40 cellular contexts compared by ENCODE assay signal in genomic region chr16:26547681-26548080, GRCh38.
"Had no signal": no experiment of that assay in that cellular context is flagged by ENCODE, and none has a peak within 500 bp of the region (broad histone marks: within the 10 kb centered on the region; RNA-seq: fewer than 3 reads in every experiment).

No MANE protein-coding gene starts in this region.

- ATAC-seq: activated naive CD4-positive, alpha-beta T cell treated with anti-CD3 and anti-CD28 coated beads, Interleukin-2, amount 50 U/mL, for 72 hours; activated naive CD8-positive, alpha-beta T cell treated with anti-CD3 and anti-CD28 coated beads, Interleukin-2, amount 50 U/mL, for 24 hours; activated T-cell treated with anti-CD3 and anti-CD28 coated beads, Interleukin-2, amount 50 U/mL, for 4 hours; activated T-cell treated with anti-CD3 and anti-CD28 coated beads, Interleukin-2, amount 50 U/mL, for 72 hours; activated T-helper 17 cell treated with anti-CD3 and anti-CD28 coated beads, Interleukin-2, amount 50 U/mL, for 72 hours; body of pancreas had no signal

- H3K27ac Mint-ChIP-seq: activated naive CD4-positive, alpha-beta T cell treated with anti-CD3 and anti-CD28 coated beads for 36 hours; activated naive CD4-positive, alpha-beta T cell treated with anti-CD3 and anti-CD28 coated beads, Interleukin-2, amount 10 ng/mL, durations not matched to agents 7 days and 5 days; activated naive CD4-positive, alpha-beta T cell treated with anti-CD3 and anti-CD28 coated beads, Interleukin-2, amount 50 U/mL, for 24 hours; activated naive CD4-positive, alpha-beta T cell treated with anti-CD3 and anti-CD28 coated beads, Interleukin-2, amount 50 U/mL, for 72 hours; activated naive CD8-positive, alpha-beta T cell; activated naive CD8-positive, alpha-beta T cell treated with anti-CD3 and anti-CD28 coated beads for 36 hours; activated naive CD8-positive, alpha-beta T cell treated with anti-CD3 and anti-CD28 coated beads, Interleukin-2, amount 10 ng/mL, durations not matched to agents 7 days and 5 days; activated naive CD8-positive, alpha-beta T cell treated with anti-CD3 and anti-CD28 coated beads, Interleukin-2, amount 50 U/mL, for 24 hours; activated T-cell treated with anti-CD3 and anti-CD28 coated beads, Interleukin-2, amount 50 U/mL, for 24 hours; activated T-cell treated with anti-CD3 and anti-CD28 coated beads, Interleukin-2, amount 50 U/mL, for 72 hours; activated T-helper 1 cell treated with anti-CD3 and anti-CD28 coated beads, Interleukin-12 subunit alpha, Interleukin-12 subunit beta, Interleukin-2, Interleukin-4 antibody, amounts not matched to agents 30 ng/mL and 10 ng/mL and 1 ng/mL, durations not matched to agents 14 hours and 24 hours and 36 hours; activated T-helper 17 cell treated with anti-CD3 and anti-CD28 coated beads, Interleukin-2, amount 50 U/mL, for 72 hours; activated T-helper 2 cell treated with anti-CD3 and anti-CD28 coated beads, Interferon-gamma antibody, Interleukin-2, Interleukin-4, amounts not matched to agents 10 μg/mL and 5 μg/mL and 100 μg/mL, durations not matched to agents 14 hours and 24 hours and 36 hours; brain had no signal

- H3K4me3 ChIP-seq: adrenal gland, ascending aorta, body of pancreas, breast epithelium, cardiac muscle cell had no signal

- H3K36me3 Mint-ChIP-seq: activated naive CD4-positive, alpha-beta T cell treated with anti-CD3 and anti-CD28 coated beads, Interleukin-2, amount 10 ng/mL, durations not matched to agents 7 days and 5 days; activated naive CD4-positive, alpha-beta T cell treated with anti-CD3 and anti-CD28 coated beads, Interleukin-2, amount 50 U/mL, for 24 hours; activated naive CD4-positive, alpha-beta T cell treated with anti-CD3 and anti-CD28 coated beads, Interleukin-2, amount 50 U/mL, for 72 hours; activated naive CD8-positive, alpha-beta T cell; activated naive CD8-positive, alpha-beta T cell treated with anti-CD3 and anti-CD28 coated beads for 36 hours; activated naive CD8-positive, alpha-beta T cell treated with anti-CD3 and anti-CD28 coated beads, Interleukin-2, amount 10 ng/mL, durations not matched to agents 7 days and 5 days; brain had no signal

- H3K4me1 Mint-ChIP-seq: activated naive CD4-positive, alpha-beta T cell treated with anti-CD3 and anti-CD28 coated beads, Interleukin-2, amount 10 ng/mL, durations not matched to agents 7 days and 5 days; activated naive CD4-positive, alpha-beta T cell treated with anti-CD3 and anti-CD28 coated beads, Interleukin-2, amount 50 U/mL, for 24 hours; activated naive CD8-positive, alpha-beta T cell treated with anti-CD3 and anti-CD28 coated beads for 36 hours; activated naive CD8-positive, alpha-beta T cell treated with anti-CD3 and anti-CD28 coated beads, Interleukin-2, amount 10 ng/mL, durations not matched to agents 7 days and 5 days; activated naive CD8-positive, alpha-beta T cell treated with anti-CD3 and anti-CD28 coated beads, Interleukin-2, amount 50 U/mL, for 24 hours; activated T-helper 17 cell treated with anti-CD3 and anti-CD28 coated beads, Interleukin-2, amount 50 U/mL, for 72 hours; brain; central memory CD8-positive, alpha-beta T cell had no signal

- FAIRE-seq: astrocyte, bronchial epithelial cell had no signal

- H3K4me1 ChIP-seq: adrenal gland, ascending aorta, body of pancreas, breast epithelium had no signal

- H3K9me3 Mint-ChIP-seq: activated naive CD4-positive, alpha-beta T cell treated with anti-CD3 and anti-CD28 coated beads for 36 hours; activated naive CD4-positive, alpha-beta T cell treated with anti-CD3 and anti-CD28 coated beads, Interleukin-2, amount 10 ng/mL, durations not matched to agents 7 days and 5 days; activated naive CD4-positive, alpha-beta T cell treated with anti-CD3 and anti-CD28 coated beads, Interleukin-2, amount 50 U/mL, for 24 hours; activated naive CD8-positive, alpha-beta T cell treated with anti-CD3 and anti-CD28 coated beads for 36 hours; activated naive CD8-positive, alpha-beta T cell treated with anti-CD3 and anti-CD28 coated beads, Interleukin-2, amount 50 U/mL, for 24 hours; activated T-cell treated with anti-CD3 and anti-CD28 coated beads, Interleukin-2, amount 50 U/mL, for 24 hours; activated T-cell treated with anti-CD3 and anti-CD28 coated beads, Interleukin-2, amount 50 U/mL, for 4 hours; activated T-helper 1 cell treated with anti-CD3 and anti-CD28 coated beads, Interleukin-12 subunit alpha, Interleukin-12 subunit beta, Interleukin-2, Interleukin-4 antibody, amounts not matched to agents 30 ng/mL and 10 ng/mL and 1 ng/mL, durations not matched to agents 14 hours and 24 hours and 36 hours; activated T-helper 17 cell treated with anti-CD3 and anti-CD28 coated beads, Interleukin-2, amount 50 U/mL, for 72 hours; activated T-helper 2 cell treated with anti-CD3 and anti-CD28 coated beads, Interferon-gamma antibody, Interleukin-2, Interleukin-4, amounts not matched to agents 10 μg/mL and 5 μg/mL and 100 μg/mL, durations not matched to agents 14 hours and 24 hours and 36 hours; central memory CD8-positive, alpha-beta T cell had no signal

- H3K27ac ChIP-seq: adrenal gland, ascending aorta, body of pancreas, brain microvascular endothelial cell, breast epithelium, cardiac muscle cell had no signal

- H3K27me3 ChIP-seq: adrenal gland, ascending aorta, body of pancreas, brain microvascular endothelial cell, cardiac muscle cell had no signal

- DNase-seq: activated effector memory CD4-positive, alpha-beta T cell treated with anti-CD3 and anti-CD28 coated beads, Interleukin-2, amount 50 U/mL, for 16 hours; activated effector memory CD4-positive, alpha-beta T cell treated with Interleukin-2 at 50 U/mL for 16 hours; activated gamma-delta T cell; activated gamma-delta T cell treated with Interleukin-2 at 50 U/mL for 16 hours; activated naive CD4-positive, alpha-beta T cell; activated naive CD4-positive, alpha-beta T cell treated with anti-CD3 and anti-CD28 coated beads for 36 hours; activated naive CD4-positive, alpha-beta T cell treated with anti-CD3 and anti-CD28 coated beads, Interleukin-2, amount 10 ng/mL, durations not matched to agents 7 days and 5 days; activated naive CD4-positive, alpha-beta T cell treated with anti-CD3 and anti-CD28 coated beads, Interleukin-2, amount 50 U/mL, for 16 hours; activated naive CD4-positive, alpha-beta T cell treated with Interleukin-2 at 50 U/mL for 16 hours; activated naive CD8-positive, alpha-beta T cell treated with anti-CD3 and anti-CD28 coated beads for 36 hours; activated naive CD8-positive, alpha-beta T cell treated with anti-CD3 and anti-CD28 coated beads, Interleukin-2, amount 10 ng/mL, durations not matched to agents 7 days and 5 days; activated naive CD8-positive, alpha-beta T cell treated with anti-CD3 and anti-CD28 coated beads, Interleukin-2, amount 50 U/mL, for 24 hours; activated T-cell treated with anti-CD3 and anti-CD28 coated beads, Interleukin-2, amount 50 U/mL, for 1 hour; activated T-cell treated with anti-CD3 and anti-CD28 coated beads, Interleukin-2, amount 50 U/mL, for 24 hours; activated T-cell treated with anti-CD3 and anti-CD28 coated beads, Interleukin-2, amount 50 U/mL, for 4 hours; activated T-cell treated with anti-CD3 and anti-CD28 coated beads, Interleukin-2, amount 50 U/mL, for 48 hours; activated T-cell treated with anti-CD3 and anti-CD28 coated beads, Interleukin-2, amount 50 U/mL, for 72 hours; adrenal gland; amniotic stem cell; amygdala; anterior cingulate cortex; aorta; body of pancreas; brain microvascular endothelial cell; caudate nucleus; central memory CD4-positive, alpha-beta T cell; cerebellar nuclear complex had no signal

- H3K36me3 ChIP-seq: adrenal gland, ascending aorta, brain microvascular endothelial cell, breast epithelium, cardiac muscle cell had no signal

- H3K27me3 Mint-ChIP-seq: brain had no signal

- H3K9me3 ChIP-seq: adrenal gland, ascending aorta, body of pancreas, breast epithelium had no signal

- H3K4me3 Mint-ChIP-seq: activated naive CD4-positive, alpha-beta T cell treated with anti-CD3 and anti-CD28 coated beads for 36 hours; activated naive CD4-positive, alpha-beta T cell treated with anti-CD3 and anti-CD28 coated beads, Interleukin-2, amount 10 ng/mL, durations not matched to agents 7 days and 5 days; activated naive CD4-positive, alpha-beta T cell treated with anti-CD3 and anti-CD28 coated beads, Interleukin-2, amount 50 U/mL, for 24 hours; activated naive CD8-positive, alpha-beta T cell; activated naive CD8-positive, alpha-beta T cell treated with anti-CD3 and anti-CD28 coated beads for 36 hours; activated naive CD8-positive, alpha-beta T cell treated with anti-CD3 and anti-CD28 coated beads, Interleukin-2, amount 10 ng/mL, durations not matched to agents 7 days and 5 days; activated naive CD8-positive, alpha-beta T cell treated with anti-CD3 and anti-CD28 coated beads, Interleukin-2, amount 50 U/mL, for 24 hours; activated T-cell treated with anti-CD3 and anti-CD28 coated beads, Interleukin-2, amount 50 U/mL, for 24 hours; activated T-cell treated with anti-CD3 and anti-CD28 coated beads, Interleukin-2, amount 50 U/mL, for 4 hours; activated T-cell treated with anti-CD3 and anti-CD28 coated beads, Interleukin-2, amount 50 U/mL, for 72 hours; activated T-helper 1 cell treated with anti-CD3 and anti-CD28 coated beads, Interleukin-12 subunit alpha, Interleukin-12 subunit beta, Interleukin-2, Interleukin-4 antibody, amounts not matched to agents 30 ng/mL and 10 ng/mL and 1 ng/mL, durations not matched to agents 14 hours and 24 hours and 36 hours; activated T-helper 17 cell treated with anti-CD3 and anti-CD28 coated beads, Interleukin-2, amount 50 U/mL, for 72 hours; brain; central memory CD8-positive, alpha-beta T cell had no signal
